Comparison of ENCODE assay signal across 9 cellular contexts in genomic region chr3:188397766-188398705, GRCh38.
DNase-seq lines count a peak whose midpoint lies in the region; ATAC-seq and TF ChIP-seq lines count a peak whose summit lies in the region.
"Had no signal": no experiment of that assay in that cellular context is flagged by ENCODE, and none has a peak within 500 bp of the region (broad histone marks: within the 10 kb centered on the region; RNA-seq: fewer than 3 reads in every experiment).

No MANE protein-coding gene starts in this region.

- peak; percentile 21 for DNase-seq in NCI-H1694 (lab: John Stamatoyannopoulos, UW)
- no peak for DNase-seq in NCI-H1694 treated with DMSO at 0.1 percent for 48 hours (lab: John Stamatoyannopoulos, UW)
- no peak for DNase-seq in T-helper 17 cell
- DNase-seq in left cardiac atrium, result no peak
- DNase-seq in gastrocnemius medialis, result peak; percentile 21 to 58
- no peak for DNase-seq in HuH-7 (ENCODE audit: low spot score)
- DNase-seq in stimulated activated naive CD4-positive, alpha-beta T cell treated with Interleukin-2 at 50 U/mL for 16 hours (lab: John Stamatoyannopoulos, UW), result no peak
- DNase-seq: IMR-90 had no signal

- H3K4me1 ChIP-seq in gastrocnemius medialis, result peaks cover 38 to 47% of the 10 kb centered on the region in 2 donors

- peaks cover 43% of the 10 kb centered on the region for H3K4me1 Mint-ChIP-seq in T-helper 17 cell

- peak overlapping the region; percentile 32 to 47 (median 34) for H3K4me3 ChIP-seq in gastrocnemius medialis

- peak overlapping the region; percentile 80 for H3K27ac Mint-ChIP-seq in T-helper 17 cell

- H3K36me3 Mint-ChIP-seq in T-helper 17 cell (ENCODE audit: low read depth), result peaks cover 5% of the 10 kb centered on the region

- ATAC-seq in T-helper 17 cell (no peak), left cardiac atrium (peak; percentile 33 to 44), gastrocnemius medialis (peak; percentile 55 to 66), HG03025 (IDR thresholded peaks at IDR 0.05; ENCODE audit: low FRiP score, unreplicated experiment) (no peak)

- intact Hi-C loops in left cardiac atrium (cut with DNase I), result no loop called here
- intact Hi-C loops in gastrocnemius medialis (cut with DNase I; ENCODE audit: low total_unique reads), result no loop called here

- no peak for TF ChIP-seq CTCF in gastrocnemius medialis (IDR thresholded peaks at IDR 0.05 in 4 of 5, conservative IDR thresholded peaks at IDR 0.05 in 1 of 5)

- in situ Hi-C loops in gastrocnemius medialis (cut with MboI; ENCODE audit: low sequenced_read_pairs in 4 of 4), result no loop called here

- no peaks in the 10 kb centered on the region for H3K27me3 Mint-ChIP-seq in T-helper 17 cell

- TF ChIP-seq POLR2A in gastrocnemius medialis (IDR thresholded peaks at IDR 0.05), result no peak

- no peaks in the 10 kb centered on the region for H3K27me3 ChIP-seq in gastrocnemius medialis

- peak overlapping the region; percentile 88 for H3K4me3 Mint-ChIP-seq in T-helper 17 cell

- no peaks in the 10 kb centered on the region for H3K9me3 ChIP-seq in T-helper 17 cell (ENCODE audit: control insufficient read depth, low read length, poor library complexity, severe bottlenecking)
- no peaks in the 10 kb centered on the region for H3K9me3 ChIP-seq in gastrocnemius medialis

- no peaks in the 10 kb centered on the region for H3K36me3 ChIP-seq in gastrocnemius medialis

- peak overlapping the region; percentile 71 to 82 (median 75) for H3K27ac ChIP-seq in gastrocnemius medialis

Comparison
In these comparisons a context has a peak if more than half of its experiments do, and no peak if none do; other contexts are left out.
1. DNase-seq: peak in NCI-H1694 (single experiment) and gastrocnemius medialis (2 of 2); none in NCI-H1694 treated with DMSO at 0.1 percent for 48 hours (single experiment), T-helper 17 cell (0 of 3), left cardiac atrium (single experiment), HuH-7 (single experiment) and stimulated activated naive CD4-positive, alpha-beta T cell treated with Interleukin-2 at 50 U/mL for 16 hours (single experiment).
2. ATAC-seq: peak in left cardiac atrium (2 of 2) and gastrocnemius medialis (2 of 2); none in T-helper 17 cell (single experiment) and HG03025 (single experiment).